ENCODE assay signal across 28 cellular contexts in genomic region chrX:79530310-79531108, GRCh38.
"Had no signal": no experiment of that assay in that cellular context is flagged by ENCODE, and none has a peak within 500 bp of the region (broad histone marks: within the 10 kb centered on the region; RNA-seq: fewer than 3 reads in every experiment).

No MANE protein-coding gene starts in this region.

- ATAC-seq: effector memory CD8-positive, alpha-beta T cell; esophagus mucosa; foreskin keratinocyte; gastrocnemius medialis; gastroesophageal sphincter; heart left ventricle; heart right ventricle had no signal

- FAIRE-seq: colon, endometrium, endothelial cell of umbilical vein, frontal cortex had no signal

- H3K4me3 ChIP-seq: colonic mucosa, coronary artery, dorsolateral prefrontal cortex, esophagus muscularis mucosa, esophagus squamous epithelium, gastrocnemius medialis, gastroesophageal sphincter, heart left ventricle, heart right ventricle had no signal

- DNase-seq: colonic mucosa; cortex of kidney; dermis blood vessel endothelial cell; dorsolateral prefrontal cortex; effector CD4-positive, alpha-beta T cell; effector CD8-positive, alpha-beta T cell; effector memory CD4-positive, alpha-beta T cell; effector memory CD8-positive, alpha-beta T cell; endodermal cell; erythroblast; esophagus squamous epithelium; foreskin fibroblast; foreskin keratinocyte; foreskin melanocyte; gastrocnemius medialis; glutamatergic neuron; head of caudate nucleus; heart left ventricle; heart right ventricle had no signal

- H3K4me1 ChIP-seq: colonic mucosa, esophagus muscularis mucosa, esophagus squamous epithelium, foreskin keratinocyte, gastrocnemius medialis, gastroesophageal sphincter, heart left ventricle, heart right ventricle had no signal

- H3K9me3 ChIP-seq: colonic mucosa, esophagus squamous epithelium, gastrocnemius medialis, gastroesophageal sphincter had no signal

- H3K27ac ChIP-seq: colonic mucosa, coronary artery, dorsolateral prefrontal cortex, epithelial cell of prostate, esophagus muscularis mucosa, esophagus squamous epithelium, foreskin keratinocyte, gastrocnemius medialis, gastroesophageal sphincter, heart left ventricle, heart right ventricle had no signal

- H3K27me3 ChIP-seq: colonic mucosa, esophagus muscularis mucosa, esophagus squamous epithelium, foreskin keratinocyte, gastrocnemius medialis, gastroesophageal sphincter, heart left ventricle, heart right ventricle had no signal

- H3K36me3 ChIP-seq: colonic mucosa, esophagus muscularis mucosa, esophagus squamous epithelium, gastrocnemius medialis, gastroesophageal sphincter, heart left ventricle, heart right ventricle had no signal
